In genomic region chr17:82056729-82057621, GRCh38 we compare ENCODE assay signal across 1 cellular context.
A peak's percentile ranks its signal among the peaks of the same experiment; 100 is the strongest.
TF ChIP-seq lines count a peak whose summit lies in the region.

No MANE protein-coding gene starts in this region.

TF ChIP-seq in HepG2, 621 proteins besides CTCF, POLR2A, EP300 and RAD21 (continued from another document and continues in another):
- TF ChIP-seq ZNF263 (CRISPR knock-in tag; IDR thresholded peaks at IDR 0.05) (0 out of 2 replicates have a peak, but pooled peaks have one; percentile 10), GATAD1 (CRISPR knock-in tag; IDR thresholded peaks at IDR 0.05) (peak; percentile 67), FOXK1 (CRISPR knock-in tag; IDR thresholded peaks at IDR 0.05; ENCODE audit: borderline replicate concordance, low read depth) (0 out of 2 replicates have a peak, but pooled peaks have one; percentile 11), ARNT2 (CRISPR knock-in tag; IDR thresholded peaks at IDR 0.05; ENCODE audit: low read depth) (no peak), RXRA (CRISPR knock-in tag; IDR thresholded peaks at IDR 0.05) (peak; percentile 73), ZNF614 (CRISPR knock-in tag; IDR thresholded peaks at IDR 0.05; ENCODE audit: borderline replicate concordance) (0 out of 2 replicates have a peak, but pooled peaks have one; percentile 28), ZNF609 (CRISPR knock-in tag; IDR thresholded peaks at IDR 0.05; ENCODE audit: borderline replicate concordance) (peak; percentile 74), TFDP1 (CRISPR knock-in tag; IDR thresholded peaks at IDR 0.05; ENCODE audit: borderline replicate concordance) (peak; percentile 63; the same call in 1 of the 2 replicates), U2AF2 (IDR thresholded peaks at IDR 0.05; ENCODE audit: low read depth, low read length) (no peak), ELF3 (CRISPR knock-in tag; IDR thresholded peaks at IDR 0.05) (peak; percentile 67), HNF4A (CRISPR knock-in tag; IDR thresholded peaks at IDR 0.05) (peak; percentile 95), JUN (CRISPR knock-in tag; IDR thresholded peaks at IDR 0.05) (peak; percentile 15; the same call in 1 of the 2 replicates), MAX (IDR thresholded peaks at IDR 0.05) (peak; percentile 92), KAT8 (CRISPR knock-in tag; IDR thresholded peaks at IDR 0.05) (peak; percentile 18; the same call in 1 of the 2 replicates), HDAC6 (IDR thresholded peaks at IDR 0.05; ENCODE audit: low read depth, low read length) (no peak), ZNF318 (CRISPR knock-in tag; IDR thresholded peaks at IDR 0.05) (peak; percentile 22), KLF12 (CRISPR knock-in tag; IDR thresholded peaks at IDR 0.05; ENCODE audit: borderline replicate concordance) (0 out of 2 replicates have a peak, but pooled peaks have one; percentile 29), EEA1 (CRISPR knock-in tag; IDR thresholded peaks at IDR 0.05; ENCODE audit: borderline replicate concordance) (no peak), ZKSCAN8 (CRISPR knock-in tag; IDR thresholded peaks at IDR 0.05; ENCODE audit: borderline replicate concordance) (peak; percentile 41; the same call in 1 of the 2 replicates), ZNF350 (CRISPR knock-in tag; IDR thresholded peaks at IDR 0.05; ENCODE audit: borderline replicate concordance, low read depth) (peak; percentile 72; the same call in 1 of the 2 replicates), ZNF276 (CRISPR knock-in tag; IDR thresholded peaks at IDR 0.05; ENCODE audit: low read depth) (no peak), RAD51 (IDR thresholded peaks at IDR 0.05; ENCODE audit: borderline replicate concordance) (no peak), IKZF5 (CRISPR knock-in tag; IDR thresholded peaks at IDR 0.05) (0 out of 2 replicates have a peak, but pooled peaks have one; percentile 28), POGK (CRISPR knock-in tag; conservative IDR thresholded peaks at IDR 0.05) (peak; percentile 17; the same call in 1 of the 2 replicates), ZHX1 (CRISPR knock-in tag; IDR thresholded peaks at IDR 0.05; ENCODE audit: low read depth) (peak; percentile 80; the same call in 1 of the 2 replicates), KMT2B (CRISPR knock-in tag; IDR thresholded peaks at IDR 0.05) (0 out of 2 replicates have a peak, but pooled peaks have one; percentile 27), MAZ (IDR thresholded peaks at IDR 0.05; ENCODE audit: borderline replicate concordance, low read depth, low read length) (peak; percentile 8; the same call in 1 of the 2 replicates), MAZ (CRISPR knock-in tag; IDR thresholded peaks at IDR 0.05; ENCODE audit: low read depth) (peak; percentile 95), ZNF589 (CRISPR knock-in tag; conservative IDR thresholded peaks at IDR 0.05) (peak; percentile 79), ELF1 (CRISPR knock-in tag; IDR thresholded peaks at IDR 0.05) (peak; percentile 35; the same call in 1 of the 2 replicates), ESRRA (CRISPR knock-in tag; IDR thresholded peaks at IDR 0.05; ENCODE audit: low read depth) (peak; percentile 82), MXI1 (IDR thresholded peaks at IDR 0.05; ENCODE audit: borderline replicate concordance, low read depth, low read length) (peak; percentile 82; the same call in 1 of the 3 replicates), ZNF510 (CRISPR knock-in tag; IDR thresholded peaks at IDR 0.05; ENCODE audit: low read depth) (no peak), HDAC2 (CRISPR knock-in tag; IDR thresholded peaks at IDR 0.05) (peak; percentile 77; the same call in 1 of the 2 replicates), ZBTB20 (CRISPR knock-in tag; IDR thresholded peaks at IDR 0.05; ENCODE audit: borderline replicate concordance, low read depth) (no peak; the same call in 1 of the 2 replicates)
